In genomic region chr6:49524541-49524940, GRCh38 we compare ENCODE assay signal across 29 cellular contexts. TPM values are rescaled to one million over a fixed set of nuclear protein-coding genes. Genes with fewer than 3 reads are reported as not detected.
"Had no signal": no experiment of that assay in that cellular context is flagged by ENCODE, and none has a peak within 500 bp of the region (broad histone marks: within the 10 kb centered on the region; RNA-seq: fewer than 3 reads in every experiment).

No MANE protein-coding gene starts in this region.

- H3K36me3 Mint-ChIP-seq: naive thymus-derived CD4-positive, alpha-beta T cell; stimulated activated naive B cell treated with anti-CD40 and anti-IgM and Interleukin-4, amounts not matched to agents 10 μg/mL and 1 μg/mL and 100 μg/mL, for 72 hours had no signal

- H3K9me3 ChIP-seq: heart left ventricle, sigmoid colon, testis, tibial nerve, upper lobe of right lung, vagina had no signal

- H3K27ac Mint-ChIP-seq: naive thymus-derived CD4-positive, alpha-beta T cell; nephron progenitor cell; stimulated activated naive B cell treated with anti-CD40 and anti-IgM and Interleukin-4, amounts not matched to agents 10 μg/mL and 1 μg/mL and 100 μg/mL, for 72 hours; stimulated activated naive CD8-positive, alpha-beta T cell treated with anti-CD3 and anti-CD28 coated beads, Interleukin-15, amount 100 ng/mL, for 72 hours had no signal

- H3K27me3 ChIP-seq: sigmoid colon, testis, tibial nerve, upper lobe of right lung, vagina had no signal

- H3K36me3 ChIP-seq: heart left ventricle, sigmoid colon, tibial nerve, upper lobe of right lung, vagina had no signal

- ATAC-seq: esophagus mucosa; heart left ventricle; naive thymus-derived CD4-positive, alpha-beta T cell; stimulated activated naive B cell treated with anti-CD40 and anti-IgM and Interleukin-4, amounts not matched to agents 10 μg/mL and 1 μg/mL and 100 μg/mL, for 72 hours; stimulated activated naive CD8-positive, alpha-beta T cell treated with anti-CD3 and anti-CD28 coated beads, Interleukin-15, amount 100 ng/mL, for 72 hours; upper lobe of right lung had no signal

- H3K9me3 Mint-ChIP-seq: naive thymus-derived CD4-positive, alpha-beta T cell; nephron progenitor cell; stimulated activated naive B cell treated with anti-CD40 and anti-IgM and Interleukin-4, amounts not matched to agents 10 μg/mL and 1 μg/mL and 100 μg/mL, for 72 hours; stimulated activated naive CD8-positive, alpha-beta T cell treated with anti-CD3 and anti-CD28 coated beads, Interleukin-15, amount 100 ng/mL, for 72 hours had no signal

- H3K4me1 Mint-ChIP-seq: naive thymus-derived CD4-positive, alpha-beta T cell; nephron progenitor cell; stimulated activated naive CD8-positive, alpha-beta T cell treated with anti-CD3 and anti-CD28 coated beads, Interleukin-15, amount 100 ng/mL, for 72 hours had no signal

- DNase-seq: dorsolateral prefrontal cortex; effector CD8-positive, alpha-beta T cell; heart left ventricle; hippocampal formation; kidney glomerular epithelial cell; mammary epithelial cell; naive thymus-derived CD4-positive, alpha-beta T cell; nephron progenitor cell; posterior cingulate gyrus; sigmoid colon; stimulated activated CD4-positive, alpha-beta T cell treated with anti-CD3 and anti-CD28 coated beads, Interleukin-2, amount 100 ng/mL, for 24 hours; stimulated activated CD4-positive, alpha-beta T cell treated with anti-CD3 and anti-CD28 coated beads, Interleukin-4, amount 100 ng/mL, for 4 hours; stimulated activated naive B cell treated with anti-CD40 and anti-IgM and Interleukin-4, amounts not matched to agents 10 μg/mL and 1 μg/mL and 100 μg/mL, for 72 hours; stimulated activated naive CD8-positive, alpha-beta T cell treated with anti-CD3 and anti-CD28 coated beads, Interleukin-15, amount 100 ng/mL, for 72 hours; testis; upper lobe of right lung had no signal

- H3K4me3 ChIP-seq: dorsolateral prefrontal cortex, heart left ventricle, sigmoid colon, skin epidermis, testis, tibial nerve, upper lobe of right lung, vagina had no signal

- H3K4me1 ChIP-seq: heart left ventricle, sigmoid colon, testis, tibial nerve, upper lobe of right lung, vagina had no signal

- H3K4me3 Mint-ChIP-seq: naive thymus-derived CD4-positive, alpha-beta T cell; nephron progenitor cell; stimulated activated naive B cell treated with anti-CD40 and anti-IgM and Interleukin-4, amounts not matched to agents 10 μg/mL and 1 μg/mL and 100 μg/mL, for 72 hours; stimulated activated naive CD8-positive, alpha-beta T cell treated with anti-CD3 and anti-CD28 coated beads, Interleukin-15, amount 100 ng/mL, for 72 hours had no signal

- H3K27ac ChIP-seq: dorsolateral prefrontal cortex, heart left ventricle, sigmoid colon, skin epidermis, testis, tibial nerve, upper lobe of right lung, vagina had no signal

RNA-seq across cellular contexts. Expression of gene GLYATL3, which starts 24.8 kb away (rescaled TPM):
- total RNA-seq: dorsolateral prefrontal cortex; esophagus mucosa; fibroblast of lung; frontal cortex; glomerular endothelial cell; heart left ventricle; lower leg skin; mammary epithelial cell; mesenteric fat pad; mononuclear cell; naive thymus-derived CD4-positive, alpha-beta T cell; omental fat pad; pulmonary artery endothelial cell; sigmoid colon; subcutaneous adipose tissue; testis; tibial nerve; upper lobe of right lung; vagina had no signal
- polyA plus RNA-seq: fibroblast of lung; heart left ventricle; mammary epithelial cell; naive thymus-derived CD4-positive, alpha-beta T cell had no signal

RNA-seq across cellular contexts. Expression of gene C6orf141, which starts 25.9 kb away (rescaled TPM):
- polyA plus RNA-seq: naive thymus-derived CD4-positive, alpha-beta T cell had no signal
